ENCODE assay signal across 16 cellular contexts in genomic region chr12:21819236-21819635, GRCh38. TPM values are rescaled to one million over a fixed set of nuclear protein-coding genes. Genes with fewer than 3 reads are reported as not detected.
DNase-seq lines count a peak whose midpoint lies in the region; ATAC-seq and TF ChIP-seq lines count a peak whose summit lies in the region.
"Had no signal": no experiment of that assay in that cellular context is flagged by ENCODE, and none has a peak within 500 bp of the region (broad histone marks: within the 10 kb centered on the region; RNA-seq: fewer than 3 reads in every experiment).

No MANE protein-coding gene starts in this region.

- H3K4me1 Mint-ChIP-seq in stimulated activated naive CD8-positive, alpha-beta T cell treated with anti-CD3 and anti-CD28 coated beads, Interleukin-15, amount 100 ng/mL, for 72 hours: no peaks in the 10 kb centered on the region
- H3K4me1 Mint-ChIP-seq: activated naive CD4-positive, alpha-beta T cell treated with anti-CD3 and anti-CD28 coated beads, Interleukin-2, amount 50 U/mL, for 24 hours had no signal

- H3K9ac ChIP-seq in skeletal muscle satellite cell (ENCODE audit: low read depth, low read length): peak overlapping the region; percentile 53

- ATAC-seq in stimulated activated naive CD8-positive, alpha-beta T cell treated with anti-CD3 and anti-CD28 coated beads, Interleukin-15, amount 100 ng/mL, for 72 hours: no peak
- ATAC-seq: HCT116 had no signal

- peak overlapping the region; percentile 41 for H3K4me2 ChIP-seq in skeletal muscle satellite cell (ENCODE audit: low read length)

- H3K9me3 ChIP-seq in skeletal muscle satellite cell (replicated peaks; ENCODE audit: low read length) (no peaks in the 10 kb centered on the region), WERI-Rb-1 (ENCODE audit: severe bottlenecking) (no peaks in the 10 kb centered on the region)

- TF ChIP-seq CTCF in brain microvascular endothelial cell (IDR thresholded peaks at IDR 0.05; ENCODE audit: low read depth, low read length, missing control alignments) (no peak), WERI-Rb-1 (IDR thresholded peaks at IDR 0.05; ENCODE audit: low read depth, low read length) (no peak)

- H3K27me3 ChIP-seq in brain microvascular endothelial cell (replicated peaks): no peaks in the 10 kb centered on the region
- no peaks in the 10 kb centered on the region for H3K27me3 ChIP-seq in skeletal muscle satellite cell (ENCODE audit: control insufficient read depth, insufficient read depth, low read length)
- H3K27me3 ChIP-seq in WERI-Rb-1 (ENCODE audit: insufficient read depth, low read depth, severe bottlenecking): no peaks in the 10 kb centered on the region

- H3K27ac ChIP-seq in brain microvascular endothelial cell (peak overlapping the region; percentile 4), WERI-Rb-1 (no peak overlapping the region)
- H3K27ac ChIP-seq: VCaP had no signal

- H3K9me3 Mint-ChIP-seq in stimulated activated naive CD8-positive, alpha-beta T cell treated with anti-CD3 and anti-CD28 coated beads, Interleukin-15, amount 100 ng/mL, for 72 hours: no peaks in the 10 kb centered on the region
- H3K9me3 Mint-ChIP-seq: activated naive CD4-positive, alpha-beta T cell treated with anti-CD3 and anti-CD28 coated beads, Interleukin-2, amount 50 U/mL, for 24 hours; stimulated activated naive CD8-positive, alpha-beta T cell treated with anti-CD3 and anti-CD28 coated beads, Interleukin-15, Interleukin-2, amounts not matched to agents 100 ng/mL and 50 ng/mL, for 24 hours had no signal

- H3K4me3 Mint-ChIP-seq in stimulated activated naive CD8-positive, alpha-beta T cell treated with anti-CD3 and anti-CD28 coated beads, Interleukin-15, amount 100 ng/mL, for 72 hours: no peak overlapping the region
- H3K4me3 Mint-ChIP-seq: activated naive CD4-positive, alpha-beta T cell treated with anti-CD3 and anti-CD28 coated beads, Interleukin-2, amount 50 U/mL, for 24 hours; stimulated activated naive CD8-positive, alpha-beta T cell treated with anti-CD3 and anti-CD28 coated beads, Interleukin-15, Interleukin-2, amounts not matched to agents 100 ng/mL and 50 ng/mL, for 24 hours had no signal

- no peaks in the 10 kb centered on the region for H3K27me3 Mint-ChIP-seq in stimulated activated naive CD8-positive, alpha-beta T cell treated with anti-CD3 and anti-CD28 coated beads, Interleukin-15, amount 100 ng/mL, for 72 hours
- H3K27me3 Mint-ChIP-seq: stimulated activated naive CD8-positive, alpha-beta T cell treated with anti-CD3 and anti-CD28 coated beads, Interleukin-15, Interleukin-2, amounts not matched to agents 100 ng/mL and 50 ng/mL, for 24 hours had no signal

- peaks cover 25% of the 10 kb centered on the region for H3K4me1 ChIP-seq in skeletal muscle satellite cell (ENCODE audit: control insufficient read depth, insufficient read depth, low read length)

- H3K36me3 ChIP-seq in brain microvascular endothelial cell (replicated peaks) (no peaks in the 10 kb centered on the region), skeletal muscle satellite cell (ENCODE audit: insufficient read depth, low read length) (no peaks in the 10 kb centered on the region), WERI-Rb-1 (no peaks in the 10 kb centered on the region)

- DNase-seq in GM04504 (ENCODE audit: low read depth): peak; percentile 18
- peak; percentile 56 for DNase-seq in brain microvascular endothelial cell
- peak; percentile 83 for DNase-seq in left kidney (ENCODE audit: low read depth, low spot score)
- no peak for DNase-seq in WERI-Rb-1
- DNase-seq in stimulated activated naive CD8-positive, alpha-beta T cell treated with anti-CD3 and anti-CD28 coated beads, Interleukin-15, amount 100 ng/mL, for 72 hours: no peak
- no peak for DNase-seq in AML-193 (lab: John Stamatoyannopoulos, UW)
- DNase-seq: activated CD8-positive, alpha-beta memory T cell treated with anti-CD3 and anti-CD28 coated beads, Interleukin-2, amount 50 U/mL, for 4 hours; cerebellar nuclear complex; COR-L47; NCI-H2171 had no signal

- H3K4me3 ChIP-seq in brain microvascular endothelial cell (ENCODE audit: low read depth, low read length) (no peak overlapping the region), skeletal muscle satellite cell (ENCODE audit: low read length) (no peak overlapping the region), WERI-Rb-1 (ENCODE audit: low read depth, low read length) (no peak overlapping the region)

- in situ Hi-C loops in brain microvascular endothelial cell (cut with HindIII; ENCODE audit: low pct_ligation_motif_present, low sequenced_read_pairs): no loop called here

- no peak overlapping the region for H3K27ac Mint-ChIP-seq in stimulated activated naive CD8-positive, alpha-beta T cell treated with anti-CD3 and anti-CD28 coated beads, Interleukin-15, amount 100 ng/mL, for 72 hours
- H3K27ac Mint-ChIP-seq: activated naive CD4-positive, alpha-beta T cell treated with anti-CD3 and anti-CD28 coated beads, Interleukin-2, amount 50 U/mL, for 24 hours; stimulated activated naive CD8-positive, alpha-beta T cell treated with anti-CD3 and anti-CD28 coated beads, Interleukin-15, Interleukin-2, amounts not matched to agents 100 ng/mL and 50 ng/mL, for 24 hours had no signal

RNA-seq across cellular contexts. Expression of gene KCNJ8, which starts 44.7 kb away (rescaled TPM):
- total RNA-seq in skeletal muscle satellite cell (2012; rRNA removed): 0.76 and 2.6 TPM in 2 replicates
- total RNA-seq: SK-MEL-5 had no signal

Comparison
In these comparisons a context has a peak if more than half of its experiments do, and no peak if none do; other contexts are left out.
1. DNase-seq: peak in GM04504 (single experiment), brain microvascular endothelial cell (single experiment) and left kidney (single experiment); none in WERI-Rb-1 (single experiment), stimulated activated naive CD8-positive, alpha-beta T cell treated with anti-CD3 and anti-CD28 coated beads, Interleukin-15, amount 100 ng/mL, for 72 hours (0 of 2) and AML-193 (0 of 2).